Comparison of ENCODE assay signal across 1 cellular context in genomic region chr11:810040-810567, GRCh38.
TF ChIP-seq lines count a peak whose summit lies in the region.

No MANE protein-coding gene starts in this region.

TF ChIP-seq in H1, 55 proteins besides CTCF, POLR2A, EP300 and RAD21:
- TF ChIP-seq KDM5A (IDR thresholded peaks at IDR 0.05; ENCODE audit: low read length) = 0 out of 2 replicates have a peak, but pooled peaks have one; percentile 68
- TF ChIP-seq SIX5 (IDR thresholded peaks at IDR 0.05; ENCODE audit: low read depth, low read length) = no peak
- TF ChIP-seq TBP (IDR thresholded peaks at IDR 0.05; ENCODE audit: low read depth, low read length) = no peak
- no peak for TF ChIP-seq TCF12 (IDR thresholded peaks at IDR 0.05; ENCODE audit: low read depth, low read length)
- no peak for TF ChIP-seq RNF2 (IDR thresholded peaks at IDR 0.05; ENCODE audit: borderline replicate concordance, low read depth, low read length, missing control alignments, poor library complexity, severe bottlenecking)
- TF ChIP-seq SAP30 (IDR thresholded peaks at IDR 0.05; ENCODE audit: insufficient read depth, insufficient replicate concordance, low read length) = no peak
- TF ChIP-seq POLR2AphosphoS5 (IDR thresholded peaks at IDR 0.05; ENCODE audit: low read depth, low read length) = no peak
- no peak for TF ChIP-seq TAF1 (IDR thresholded peaks at IDR 0.05; ENCODE audit: low read depth, low read length)
- TF ChIP-seq PHF8 (conservative IDR thresholded peaks at IDR 0.05; ENCODE audit: low read depth, low read length) = peak; percentile 87
